In the genomic region with DNA sequence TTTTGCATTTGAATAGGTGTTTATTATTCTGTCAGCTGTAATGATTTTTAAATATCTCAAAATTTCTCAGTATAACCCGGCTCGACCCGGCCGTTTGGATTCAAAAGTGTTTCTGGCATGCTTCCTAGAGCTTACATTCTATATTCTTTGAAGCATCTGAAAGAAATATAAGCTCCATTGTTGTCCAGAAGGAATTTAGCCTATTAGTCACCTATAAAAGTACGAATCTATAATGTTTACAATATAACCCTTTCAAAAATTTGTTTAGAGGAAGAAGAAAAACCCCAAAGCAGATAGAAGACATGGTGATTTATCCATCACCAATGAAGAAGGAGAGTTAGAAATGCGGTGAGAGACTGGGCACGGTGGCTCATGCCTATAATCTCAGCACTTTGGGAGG, we compare ENCODE assay signal across 19 cellular contexts. TPM values are rescaled to one million over a fixed set of nuclear protein-coding genes. Genes with fewer than 3 reads are reported as not detected.
DNase-seq lines count a peak whose midpoint lies in the region; ATAC-seq, FAIRE-seq and TF ChIP-seq lines count a peak whose summit lies in the region.
"Had no signal": no experiment of that assay in that cellular context is flagged by ENCODE, and none has a peak within 500 bp of the region (broad histone marks: within the 10 kb centered on the region; RNA-seq: fewer than 3 reads in every experiment).

No MANE protein-coding gene starts in this region.

- H3K4me1 ChIP-seq in RWPE2 (ENCODE audit: insufficient read depth, poor library complexity, severe bottlenecking) (peaks cover 13% of the 10 kb centered on the region), smooth muscle cell (ENCODE audit: low read depth) (peaks cover 3% of the 10 kb centered on the region), testis (no peaks in the 10 kb centered on the region)
- H3K4me1 ChIP-seq: left lung, psoas muscle had no signal

- no peaks in the 10 kb centered on the region for H4K20me1 ChIP-seq in smooth muscle cell (ENCODE audit: low read depth)

- 74% methylated on average over 7 of the region's 7 CpGs for WGBS in smooth muscle cell (ENCODE audit: low lambda C conversion rate)
- 89 to 93% methylated on average over 7 of the region's 7 CpGs for WGBS in testis, 2 donors

- TF ChIP-seq CTCF in RWPE2 (IDR thresholded peaks at IDR 0.05; ENCODE audit: poor library complexity, severe bottlenecking) (no peak), bronchial epithelial cell (IDR thresholded peaks at IDR 0.05; ENCODE audit: insufficient read depth, low read length, severe bottlenecking) (no peak), smooth muscle cell (IDR thresholded peaks at IDR 0.05; ENCODE audit: borderline replicate concordance, insufficient read depth, poor library complexity, severe bottlenecking) (no peak), testis (IDR thresholded peaks at IDR 0.05) (no peak)

- intact Hi-C loops in testis (cut with DNase I; ENCODE audit: low total_unique reads): no loop called here

- no peak for ATAC-seq in activated T-cell treated with anti-CD3 and anti-CD28 coated beads, Interleukin-2, amount 50 U/mL, for 72 hours (replicated peaks in 1 of 2)
- no peak for ATAC-seq in RWPE2 (ENCODE audit: low read depth)
- ATAC-seq: HCT116, left lung, psoas muscle, WTC11 had no signal

- H3K79me2 ChIP-seq in smooth muscle cell (ENCODE audit: low read depth): no peaks in the 10 kb centered on the region

- H3K36me3 Mint-ChIP-seq in activated T-cell treated with anti-CD3 and anti-CD28 coated beads, Interleukin-2, amount 50 U/mL, for 72 hours (ENCODE audit: insufficient read depth in 2 of 2): peaks cover under 1 to 1% of the 10 kb centered on the region in 2 donors
- H3K36me3 Mint-ChIP-seq: WTC11 had no signal

- H3K9me3 Mint-ChIP-seq in activated T-cell treated with anti-CD3 and anti-CD28 coated beads, Interleukin-2, amount 50 U/mL, for 72 hours: peaks cover 0 to under 1% of the 10 kb centered on the region in 2 donors
- H3K9me3 Mint-ChIP-seq: WTC11 had no signal

- no peaks in the 10 kb centered on the region for H3F3A ChIP-seq in smooth muscle cell (ENCODE audit: low read depth)

- H3K4me1 Mint-ChIP-seq in activated T-cell treated with anti-CD3 and anti-CD28 coated beads, Interleukin-2, amount 50 U/mL, for 72 hours (ENCODE audit: low read depth): peaks cover 76% of the 10 kb centered on the region

- H3K36me3 ChIP-seq in RWPE2 (ENCODE audit: low read depth) (no peaks in the 10 kb centered on the region), bronchial epithelial cell (ENCODE audit: control insufficient read depth, insufficient read depth, low read length) (no peaks in the 10 kb centered on the region), smooth muscle cell (ENCODE audit: low read depth) (no peaks in the 10 kb centered on the region), testis (ENCODE audit: low read depth, missing control alignments) (no peaks in the 10 kb centered on the region)
- H3K36me3 ChIP-seq: cardiac muscle cell, left lung had no signal

- H3K27ac ChIP-seq in RWPE2 (ENCODE audit: poor library complexity, severe bottlenecking): peak overlapping the region; percentile 33
- H3K27ac ChIP-seq in smooth muscle cell (ENCODE audit: low read depth): peak overlapping the region; percentile 69
- no peak overlapping the region for H3K27ac ChIP-seq in testis
- H3K27ac ChIP-seq: cardiac muscle cell, dorsolateral prefrontal cortex, left lung, psoas muscle had no signal

- H3K9me3 ChIP-seq in RWPE2 (ENCODE audit: severe bottlenecking): no peaks in the 10 kb centered on the region
- H3K9me3 ChIP-seq in smooth muscle cell (replicated peaks; ENCODE audit: low read depth): no peaks in the 10 kb centered on the region
- H3K9me3 ChIP-seq in testis: no peaks in the 10 kb centered on the region
- H3K9me3 ChIP-seq: left lung, psoas muscle had no signal

- H3K4me3 Mint-ChIP-seq in activated T-cell treated with anti-CD3 and anti-CD28 coated beads, Interleukin-2, amount 50 U/mL, for 72 hours: peak overlapping the region; percentile 73 to 83
- H3K4me3 Mint-ChIP-seq: WTC11 had no signal

- no peak overlapping the region for H3K4me3 ChIP-seq in RWPE2 (ENCODE audit: severe bottlenecking)
- no peak overlapping the region for H3K4me3 ChIP-seq in bronchial epithelial cell (ENCODE audit: low read depth, low read length)
- H3K4me3 ChIP-seq in smooth muscle cell: no peak overlapping the region
- H3K4me3 ChIP-seq in testis: no peak overlapping the region
- H3K4me3 ChIP-seq: cardiac muscle cell, dorsolateral prefrontal cortex, left lung, psoas muscle had no signal

- no peak for FAIRE-seq in bronchial epithelial cell (lab: Jason Lieb, UNC)

- no peak overlapping the region for H3K4me2 ChIP-seq in smooth muscle cell

- no peak for TF ChIP-seq POLR2A in erythroblast (IDR thresholded peaks at IDR 0.05; ENCODE audit: low read length)
- TF ChIP-seq POLR2A in testis (IDR thresholded peaks at IDR 0.05): no peak

- no peak overlapping the region for H3K9ac ChIP-seq in smooth muscle cell (ENCODE audit: low read depth)

- H3K27ac Mint-ChIP-seq in activated T-cell treated with anti-CD3 and anti-CD28 coated beads, Interleukin-2, amount 50 U/mL, for 72 hours: peak overlapping the region; percentile 96
- H3K27ac Mint-ChIP-seq: WTC11 had no signal

- H3K27me3 Mint-ChIP-seq in activated T-cell treated with anti-CD3 and anti-CD28 coated beads, Interleukin-2, amount 50 U/mL, for 72 hours (ENCODE audit: low read depth): no peaks in the 10 kb centered on the region

- H2AFZ ChIP-seq in smooth muscle cell (ENCODE audit: low read depth): no peak overlapping the region

- H3K27me3 ChIP-seq in RWPE2 (ENCODE audit: insufficient read depth, poor library complexity, severe bottlenecking): no peaks in the 10 kb centered on the region
- no peaks in the 10 kb centered on the region for H3K27me3 ChIP-seq in bronchial epithelial cell (ENCODE audit: control insufficient read depth, insufficient read depth, low read length)
- H3K27me3 ChIP-seq in smooth muscle cell (ENCODE audit: low read depth): no peaks in the 10 kb centered on the region
- H3K27me3 ChIP-seq in testis: no peaks in the 10 kb centered on the region
- H3K27me3 ChIP-seq: cardiac muscle cell, left lung had no signal

- no peak for DNase-seq in activated T-cell treated with anti-CD3 and anti-CD28 coated beads, Interleukin-2, amount 50 U/mL, for 72 hours
- no peak for DNase-seq in activated T-cell treated with anti-CD3 and anti-CD28 coated beads for 4 hours
- DNase-seq in RWPE2 (ENCODE audit: low spot score): no peak
- DNase-seq in bronchial epithelial cell (ENCODE audit: low read depth): peak; percentile 38
- no peak for DNase-seq in smooth muscle cell (lab: John Stamatoyannopoulos, UW; ENCODE audit: unreplicated experiment)
- no peak for DNase-seq in superior temporal gyrus (ENCODE audit: extremely low spot score)
- no peak for DNase-seq in erythroblast (lab: John Stamatoyannopoulos, UW)
- DNase-seq in testis: no peak
- DNase-seq: DMS79, dorsolateral prefrontal cortex, left lung, NCI-H1105, NCI-H2081 treated with DMSO at 0.1 percent for 48 hours, NCI-H510A treated with DMSO at 0.1 percent for 48 hours, psoas muscle, SHP77 treated with DMSO at 0.1 percent for 48 hours had no signal

RNA-seq across cellular contexts. Expression of gene HECA, which starts 22.3 kb away (rescaled TPM):
- total RNA-seq in activated T-cell treated with anti-CD3 and anti-CD28 coated beads, Interleukin-2, amount 50 U/mL, for 72 hours: 10 to 100 TPM; 77.6 to 89.7 TPM
- 23.8 and 25.5 TPM in 2 replicates for total RNA-seq in bronchial epithelial cell
- total RNA-seq in smooth muscle cell: 19.7 and 21.3 TPM in 2 replicates
- 7.2 and 7.7 TPM in 2 replicates for polyA plus RNA-seq in smooth muscle cell
- 10 to 100 TPM; 40.2 to 47.4 TPM for total RNA-seq in testis
- 19.1 TPM for polyA plus RNA-seq in testis (ENCODE audit: insufficient read depth, low read depth, low replicate concordance)

Comparison
In these comparisons a context has a peak if more than half of its experiments do, and no peak if none do; other contexts are left out.
1. H3K27ac ChIP-seq: peak in RWPE2 (single experiment) and smooth muscle cell (single experiment); none in testis (0 of 2).